Comparison of ENCODE assay signal across 14 cellular contexts in genomic region chr6:56243518-56244070, GRCh38. TPM values are rescaled to one million over a fixed set of nuclear protein-coding genes. Genes with fewer than 3 reads are reported as not detected.
A peak's percentile ranks its signal among the peaks of the same experiment; 100 is the strongest.
DNase-seq lines count a peak whose midpoint lies in the region; ATAC-seq, FAIRE-seq and TF ChIP-seq lines count a peak whose summit lies in the region.
"Had no signal": no experiment of that assay in that cellular context is flagged by ENCODE, and none has a peak within 500 bp of the region (broad histone marks: within the 10 kb centered on the region; RNA-seq: fewer than 3 reads in every experiment).

No MANE protein-coding gene starts in this region.

- H3K79me2 ChIP-seq in GM12878 (ENCODE audit: control insufficient read depth, insufficient read depth, low read length) = no peaks in the 10 kb centered on the region

- CTCF ChIA-PET in GM12878 (lab: Yijun Ruan, JAX) = no interaction called here

- no TSS peak for BruUV-seq in GM12878 (replicated peaks; lab: Mats Ljungman, UMichigan)

- no peak for FAIRE-seq in GM12878 (lab: Jason Lieb, UNC)

- POLR2A ChIA-PET in GM12878 (lab: Charles Lee) = no interaction called here

- no peak overlapping the region for H3K4me2 ChIP-seq in GM12878 (ENCODE audit: control insufficient read depth, insufficient read depth)

- H3K4me1 ChIP-seq in GM12878 (ENCODE audit: control insufficient read depth, insufficient read depth, low read length) = no peaks in the 10 kb centered on the region

- no peaks in the 10 kb centered on the region for H4K20me1 ChIP-seq in GM12878 (ENCODE audit: control insufficient read depth, insufficient read depth)

- TF ChIP-seq RAD21 in GM12878 (IDR thresholded peaks at IDR 0.05; ENCODE audit: insufficient read depth, low read depth, low read length) = no peak

- no peak for TF ChIP-seq CTCF in GM12878 (IDR thresholded peaks at IDR 0.05 in 2 of 3, conservative IDR thresholded peaks at IDR 0.05 in 1 of 3; ENCODE audit: control insufficient read depth in 2 of 3, extremely low read depth in 1 of 3, insufficient read depth in 1 of 3, low read depth in 3 of 3, low read length in 3 of 3)

- peaks cover 0 to 4% of the 10 kb centered on the region in 2 experiments; a peak in 2 of 4 replicates for H3K27me3 ChIP-seq in GM12878 (replicated peaks in 1 of 2; ENCODE audit: control insufficient read depth in 2 of 2, insufficient read depth in 2 of 2, low read length in 1 of 2)

- ATAC-seq in GM21390 (IDR thresholded peaks at IDR 0.05; ENCODE audit: unreplicated experiment) (peak; percentile 80), HG03432 (IDR thresholded peaks at IDR 0.05; ENCODE audit: unreplicated experiment) (peak; percentile 63), GM12878 (peak; percentile 86), HG03354 (IDR thresholded peaks at IDR 0.05; ENCODE audit: poor library complexity, severe bottlenecking, unreplicated experiment) (no peak)
- ATAC-seq in stimulated activated effector memory CD8-positive, alpha-beta T cell treated with anti-CD3 and anti-CD28 coated beads, Interleukin-12 subunit alpha, Interleukin-12 subunit beta, amount 100 ng/mL, for 72 hours = no peak

- intact Hi-C loops in GM12878 (cut with micrococcal nuclease; ENCODE audit: unreplicated experiment) = no loop called here

- DNase-seq in CD1c-positive myeloid dendritic cell (ENCODE audit: extremely low spot score) = peak; percentile 76
- DNase-seq in GM12878 (ENCODE audit: low read depth, low spot score) = no peak
- DNase-seq in NCI-H226 = no peak
- DNase-seq in epidermal melanocyte (ENCODE audit: insufficient read length, low spot score) = no peak
- no peak for DNase-seq in stimulated activated effector memory CD8-positive, alpha-beta T cell treated with anti-CD3 and anti-CD28 coated beads, Interleukin-12 subunit alpha, Interleukin-12 subunit beta, amount 100 ng/mL, for 72 hours (ENCODE audit: low spot score in 2 of 2)
- DNase-seq: activated CD4-positive, alpha-beta T cell treated with anti-CD3 and anti-CD28 coated beads, Interleukin-2, amount 50 U/mL, for 4 hours; activated gamma-delta T cell; NCI-H526 treated with DMSO at 0.1 percent for 48 hours; stimulated activated CD4-positive, alpha-beta T cell treated with anti-CD3 and anti-CD28 coated beads, Interleukin-15, amount 100 ng/mL, for 24 hours had no signal

- no peak overlapping the region for H3K4me3 ChIP-seq in GM12878

- RAD21 ChIA-PET in GM12878 (lab: Charles Lee; ENCODE audit: unreplicated experiment) = no interaction called here

- no peaks in the 10 kb centered on the region for H3K9me3 Mint-ChIP-seq in stimulated activated effector memory CD8-positive, alpha-beta T cell treated with anti-CD3 and anti-CD28 coated beads, Interleukin-12 subunit alpha, Interleukin-12 subunit beta, amount 100 ng/mL, for 72 hours

- H3K27ac Mint-ChIP-seq in stimulated activated effector memory CD8-positive, alpha-beta T cell treated with anti-CD3 and anti-CD28 coated beads, Interleukin-12 subunit alpha, Interleukin-12 subunit beta, amount 100 ng/mL, for 72 hours = no peak overlapping the region

- H3K27ac ChIP-seq in GM12878 (ENCODE audit: control insufficient read depth, insufficient read depth) = no peak overlapping the region
- H3K27ac ChIP-seq: neutrophil had no signal

- no peaks in the 10 kb centered on the region for H3K36me3 Mint-ChIP-seq in stimulated activated effector memory CD8-positive, alpha-beta T cell treated with anti-CD3 and anti-CD28 coated beads, Interleukin-12 subunit alpha, Interleukin-12 subunit beta, amount 100 ng/mL, for 72 hours

- no peak for TF ChIP-seq POLR2A in GM12878 (IDR thresholded peaks at IDR 0.05; ENCODE audit: low read depth, low read length)

- no peak for TF ChIP-seq EP300 in GM12878 (IDR thresholded peaks at IDR 0.05; ENCODE audit: borderline replicate concordance in 1 of 2, control insufficient read depth in 1 of 2, low read depth in 2 of 2, low read length in 2 of 2)

- 25% methylated on average over 2 of the region's 2 CpGs for WGBS in GM12878 (ENCODE audit: insufficient coverage, insufficient replicate concordance, low lambda C conversion rate, missing lambda C conversion rate)

- H3K4me1 Mint-ChIP-seq in stimulated activated effector memory CD8-positive, alpha-beta T cell treated with anti-CD3 and anti-CD28 coated beads, Interleukin-12 subunit alpha, Interleukin-12 subunit beta, amount 100 ng/mL, for 72 hours = no peaks in the 10 kb centered on the region

- SMC1A ChIA-PET in GM12878 (lab: Charles Lee; ENCODE audit: uncharacterized antibody, unreplicated experiment) = no interaction called here

- no peaks in the 10 kb centered on the region for H3K9me3 ChIP-seq in GM12878 (replicated peaks; ENCODE audit: control insufficient read depth, insufficient read depth, low read length)
- H3K9me3 ChIP-seq: neutrophil had no signal

- in situ Hi-C loops in GM12878 (cut with MboI) = no loop called here

- H3K9ac ChIP-seq in GM12878 (ENCODE audit: control insufficient read depth, insufficient read depth, low read length) = no peak overlapping the region

- H2AFZ ChIP-seq in GM12878 (ENCODE audit: control insufficient read depth, low read depth, low read length) = no peak overlapping the region

- no peaks in the 10 kb centered on the region for H3K36me3 ChIP-seq in GM12878 (ENCODE audit: control insufficient read depth in 2 of 2, insufficient read depth in 2 of 2, low read length in 1 of 2)
- H3K36me3 ChIP-seq: neutrophil had no signal

- H3K4me3 Mint-ChIP-seq in stimulated activated effector memory CD8-positive, alpha-beta T cell treated with anti-CD3 and anti-CD28 coated beads, Interleukin-12 subunit alpha, Interleukin-12 subunit beta, amount 100 ng/mL, for 72 hours = no peak overlapping the region

TF ChIP-seq in GM12878, 131 proteins besides CTCF, POLR2A, EP300 and RAD21:
- TF ChIP-seq ZNF24 (IDR thresholded peaks at IDR 0.05) = peak; percentile 68
- TF ChIP-seq EED (IDR thresholded peaks at IDR 0.05; ENCODE audit: low read depth) = no peak
- peak; percentile 64 for TF ChIP-seq ATF7 (IDR thresholded peaks at IDR 0.05; ENCODE audit: low read depth)
- peak; percentile 9; the same call in 1 of the 2 replicates for TF ChIP-seq SPI1 (IDR thresholded peaks at IDR 0.05; ENCODE audit: borderline replicate concordance, insufficient read depth, low read depth, low read length)
- TF ChIP-seq RUNX3 (IDR thresholded peaks at IDR 0.05; ENCODE audit: low read length) = peak; percentile 16; the same call in 1 of the 2 replicates
- peak; percentile 16; the same call in 1 of the 2 replicates for TF ChIP-seq JUNB (IDR thresholded peaks at IDR 0.05)
- TF ChIP-seq ATF2 (IDR thresholded peaks at IDR 0.05; ENCODE audit: low read length) = 0 out of 2 replicates have a peak, but pooled peaks have one; percentile 28
- no peak for TF ChIP-seq IKZF1 (conservative IDR thresholded peaks at IDR 0.05)

RNA-seq across cellular contexts. Expression of gene COL21A1, which starts 3.8 kb away (rescaled TPM):
- total RNA-seq in GM12878 (2013; cell fraction: nucleolus; rRNA removed) = not detected in 2 replicates
- total RNA-seq in GM12878 (2014; rRNA removed) = not detected in 2 replicates
- total RNA-seq in GM12878 (2014; rRNA removed; fragmentation: Illumina TruSeq; extraction: Trizol) = not detected in 2 replicates
- not detected in 2 replicates for total RNA-seq in GM12878 (2021)
- polyA plus RNA-seq in GM12878 (2011; ENCODE audit: low read depth) = not detected
- 0.10 and 0.26 TPM in 2 replicates for polyA plus RNA-seq in GM12878 (2011; rRNA removed)
- not detected in 2 replicates for polyA plus RNA-seq in GM12878 (2011; cell fraction: cytosol; rRNA removed)
- polyA plus RNA-seq in GM12878 (2011; cell fraction: nucleus; rRNA removed) = not detected in 2 replicates
- polyA plus RNA-seq in GM12878 (2012) = not detected in 2 replicates
- not detected in 2 replicates for polyA plus RNA-seq in GM12878 (2014; fragmentation: Illumina TruSeq; extraction: Trizol)
- not detected for polyA plus RNA-seq in GM12878 (2014; fragmentation: Nextera tagmentation; extraction: Ambion mirVana)
- not detected in 2 replicates for polyA plus RNA-seq in GM12878 (2014; rRNA removed)
- polyA plus RNA-seq in GM12878 (2016; fragmentation: Nextera tagmentation; extraction: Ambion mirVana) = not detected
- not detected in 2 replicates for polyA minus RNA-seq in GM12878 (2011; rRNA and poly(A)+ RNA removed)
- polyA minus RNA-seq in GM12878 (2011; cell fraction: cytosol; rRNA and poly(A)+ RNA removed) = not detected in 2 replicates
- polyA minus RNA-seq in GM12878 (2011; cell fraction: nucleus; rRNA and poly(A)+ RNA removed) = not detected in 2 replicates
- total RNA-seq: kidney epithelial cell had no signal

Comparison
In these comparisons a context has a peak if more than half of its experiments do, and no peak if none do; other contexts are left out.
1. ATAC-seq: peak in GM21390 (single experiment), HG03432 (single experiment) and GM12878 (single experiment); none in stimulated activated effector memory CD8-positive, alpha-beta T cell treated with anti-CD3 and anti-CD28 coated beads, Interleukin-12 subunit alpha, Interleukin-12 subunit beta, amount 100 ng/mL, for 72 hours (single experiment) and HG03354 (single experiment).